In genomic region chr10:60594476-60595051, GRCh38 we compare ENCODE assay signal across 12 cellular contexts.
DNase-seq lines count a peak whose midpoint lies in the region; ATAC-seq and TF ChIP-seq lines count a peak whose summit lies in the region.
"Had no signal": no experiment of that assay in that cellular context is flagged by ENCODE, and none has a peak within 500 bp of the region (broad histone marks: within the 10 kb centered on the region; RNA-seq: fewer than 3 reads in every experiment).

No MANE protein-coding gene starts in this region.

- no peak overlapping the region for H3K4me3 Mint-ChIP-seq in activated naive CD4-positive, alpha-beta T cell treated with anti-CD3 and anti-CD28 coated beads for 36 hours
- no peak overlapping the region for H3K4me3 Mint-ChIP-seq in activated naive CD4-positive, alpha-beta T cell treated with anti-CD3 and anti-CD28 coated beads, Interleukin-2, amount 10 ng/mL, durations not matched to agents 7 days and 5 days
- no peak overlapping the region for H3K4me3 Mint-ChIP-seq in chondrocyte (ENCODE audit: unreplicated experiment)

- no peak overlapping the region for H3K27ac Mint-ChIP-seq in activated naive CD4-positive, alpha-beta T cell treated with anti-CD3 and anti-CD28 coated beads for 36 hours
- H3K27ac Mint-ChIP-seq in activated naive CD4-positive, alpha-beta T cell treated with anti-CD3 and anti-CD28 coated beads, Interleukin-2, amount 10 ng/mL, durations not matched to agents 7 days and 5 days = no peak overlapping the region
- H3K27ac Mint-ChIP-seq in chondrocyte (ENCODE audit: unreplicated experiment) = no peak overlapping the region

- H3K27me3 Mint-ChIP-seq in activated naive CD4-positive, alpha-beta T cell treated with anti-CD3 and anti-CD28 coated beads for 36 hours (ENCODE audit: low read depth) = no peaks in the 10 kb centered on the region
- no peaks in the 10 kb centered on the region for H3K27me3 Mint-ChIP-seq in activated naive CD4-positive, alpha-beta T cell treated with anti-CD3 and anti-CD28 coated beads, Interleukin-2, amount 10 ng/mL, durations not matched to agents 7 days and 5 days
- peaks cover 18% of the 10 kb centered on the region for H3K27me3 Mint-ChIP-seq in chondrocyte (ENCODE audit: low read depth)

- no peak for ATAC-seq in GM21528 (IDR thresholded peaks at IDR 0.05; ENCODE audit: low FRiP score, unreplicated experiment)
- ATAC-seq: Panc1 had no signal

- H3K36me3 Mint-ChIP-seq in activated naive CD4-positive, alpha-beta T cell treated with anti-CD3 and anti-CD28 coated beads for 36 hours (ENCODE audit: low read depth) = no peaks in the 10 kb centered on the region
- peaks cover 7% of the 10 kb centered on the region for H3K36me3 Mint-ChIP-seq in activated naive CD4-positive, alpha-beta T cell treated with anti-CD3 and anti-CD28 coated beads, Interleukin-2, amount 10 ng/mL, durations not matched to agents 7 days and 5 days
- no peaks in the 10 kb centered on the region for H3K36me3 Mint-ChIP-seq in chondrocyte (ENCODE audit: low read depth)

- TF ChIP-seq CTCF in chondrocyte (IDR thresholded peaks at IDR 0.05) = peak; percentile 22

- intact Hi-C loops in activated naive CD4-positive, alpha-beta T cell treated with anti-CD3 and anti-CD28 coated beads for 36 hours (cut with micrococcal nuclease) = no loop called here

- peaks cover 19% of the 10 kb centered on the region for H3K4me1 Mint-ChIP-seq in activated naive CD4-positive, alpha-beta T cell treated with anti-CD3 and anti-CD28 coated beads for 36 hours (ENCODE audit: low read depth)
- H3K4me1 Mint-ChIP-seq in activated naive CD4-positive, alpha-beta T cell treated with anti-CD3 and anti-CD28 coated beads, Interleukin-2, amount 10 ng/mL, durations not matched to agents 7 days and 5 days = peaks cover 2% of the 10 kb centered on the region
- no peaks in the 10 kb centered on the region for H3K4me1 Mint-ChIP-seq in chondrocyte (ENCODE audit: low read depth)

- H3K9me3 Mint-ChIP-seq in activated naive CD4-positive, alpha-beta T cell treated with anti-CD3 and anti-CD28 coated beads for 36 hours = no peaks in the 10 kb centered on the region
- H3K9me3 Mint-ChIP-seq in activated naive CD4-positive, alpha-beta T cell treated with anti-CD3 and anti-CD28 coated beads, Interleukin-2, amount 10 ng/mL, durations not matched to agents 7 days and 5 days = no peaks in the 10 kb centered on the region
- no peaks in the 10 kb centered on the region for H3K9me3 Mint-ChIP-seq in chondrocyte (ENCODE audit: low read depth)

- DNase-seq in activated naive CD4-positive, alpha-beta T cell treated with anti-CD3 and anti-CD28 coated beads for 36 hours = peak; percentile 19
- no peak for DNase-seq in activated naive CD4-positive, alpha-beta T cell treated with anti-CD3 and anti-CD28 coated beads, Interleukin-2, amount 10 ng/mL, durations not matched to agents 7 days and 5 days
- DNase-seq in HT-29 (ENCODE audit: low spot score) (peak; percentile 12), chondrocyte (ENCODE audit: low spot score) (no peak), renal cortical epithelial cell (ENCODE audit: low read depth) (peak; percentile 35), DMS153 treated with DMSO at 0.1 percent for 48 hours (lab: John Stamatoyannopoulos, UW; ENCODE audit: unreplicated experiment) (no peak)
- no peak for DNase-seq in activated effector memory CD4-positive, alpha-beta T cell treated with Interleukin-2 at 50 U/mL for 16 hours
- DNase-seq: esophagus squamous epithelium; nucleus accumbens; stimulated activated CD4-positive, alpha-beta T cell treated with anti-CD3 and anti-CD28 coated beads, Interleukin-4, amount 100 ng/mL, for 1 hour had no signal

- CTCF ChIA-PET in activated naive CD4-positive, alpha-beta T cell treated with anti-CD3 and anti-CD28 coated beads for 36 hours (lab: Charles Lee) = no interaction called here
- CTCF ChIA-PET in activated naive CD4-positive, alpha-beta T cell treated with anti-CD3 and anti-CD28 coated beads, Interleukin-2, amount 10 ng/mL, durations not matched to agents 7 days and 5 days (lab: Charles Lee) = interaction anchor here (1.3 kb wide), 1 partner anchor 35 kb away, joined by 3 read pairs; no protein-coding TSS in a partner anchor

Comparison
In these comparisons a context has a peak if more than half of its experiments do, and no peak if none do; other contexts are left out.
1. DNase-seq: peak in activated naive CD4-positive, alpha-beta T cell treated with anti-CD3 and anti-CD28 coated beads for 36 hours (single experiment), HT-29 (single experiment) and renal cortical epithelial cell (single experiment); none in activated naive CD4-positive, alpha-beta T cell treated with anti-CD3 and anti-CD28 coated beads, Interleukin-2, amount 10 ng/mL, durations not matched to agents 7 days and 5 days (single experiment), chondrocyte (single experiment), activated effector memory CD4-positive, alpha-beta T cell treated with Interleukin-2 at 50 U/mL for 16 hours (single experiment) and DMS153 treated with DMSO at 0.1 percent for 48 hours (single experiment).